ENCODE assay signal across 8 cellular contexts in genomic region chr1:27575861-27576331, GRCh38. TPM values are rescaled to one million over a fixed set of nuclear protein-coding genes. Genes with fewer than 3 reads are reported as not detected.
DNase-seq lines count a peak whose midpoint lies in the region; ATAC-seq and TF ChIP-seq lines count a peak whose summit lies in the region.

No MANE protein-coding gene starts in this region.

- H3K27me3 ChIP-seq in foreskin keratinocyte = no peaks in the 10 kb centered on the region

- H3K36me3 Mint-ChIP-seq in neural crest cell (ENCODE audit: low read depth) = no peaks in the 10 kb centered on the region

- H3K27ac ChIP-seq in foreskin keratinocyte = no peak overlapping the region

- H3K27me3 Mint-ChIP-seq in neural crest cell (ENCODE audit: low read depth) = peaks cover 16% of the 10 kb centered on the region

- ATAC-seq in foreskin keratinocyte (peak; percentile 37), GM18511 (IDR thresholded peaks at IDR 0.05; ENCODE audit: unreplicated experiment) (no peak), HG02623 (IDR thresholded peaks at IDR 0.05; ENCODE audit: unreplicated experiment) (no peak), HG02588 (IDR thresholded peaks at IDR 0.05; ENCODE audit: unreplicated experiment) (no peak)

- peaks cover 56% of the 10 kb centered on the region for H3K4me1 Mint-ChIP-seq in neural crest cell

- H3K4me1 ChIP-seq in foreskin keratinocyte = peaks cover 10% of the 10 kb centered on the region

- peak; percentile 42 for TF ChIP-seq CTCF in foreskin keratinocyte (conservative IDR thresholded peaks at IDR 0.05)
- no peak for TF ChIP-seq CTCF in neural crest cell (conservative IDR thresholded peaks at IDR 0.05)

- H3K27ac Mint-ChIP-seq in neural crest cell (ENCODE audit: unreplicated experiment) = no peak overlapping the region

- DNase-seq in SHP77 (lab: John Stamatoyannopoulos, UW) (peak; percentile 45 to 62), SHP77 treated with DMSO at 0.1 percent for 48 hours (lab: John Stamatoyannopoulos, UW) (no peak), RPMI8226 (peak; percentile 66), foreskin keratinocyte (peak in 1 of 2 donors; percentile 35), neural crest cell (ENCODE audit: low read depth, low spot score) (no peak)

- H3K4me3 Mint-ChIP-seq in neural crest cell = peak overlapping the region; percentile 47

- no peaks in the 10 kb centered on the region for H3K9me3 Mint-ChIP-seq in neural crest cell

RNA-seq across cellular contexts. Expression of gene AHDC1, which starts 28.0 kb away (rescaled TPM):
- total RNA-seq in foreskin keratinocyte (12.1 and 14.8 TPM in 2 replicates), neural crest cell (50.1 and 54.8 TPM in 2 replicates)
- 4.0 and 5.4 TPM in 2 replicates for polyA plus RNA-seq in foreskin keratinocyte

RNA-seq across cellular contexts. Expression of gene FGR, which starts 59.1 kb away (rescaled TPM):
- total RNA-seq in foreskin keratinocyte (not detected in 2 replicates), neural crest cell (not detected in 2 replicates)
- polyA plus RNA-seq in foreskin keratinocyte = 0.02 TPM in 1 of 2 replicates, not detected in the other

Comparison
In these comparisons a context has a peak if more than half of its experiments do, and no peak if none do; other contexts are left out.
1. DNase-seq: peak in SHP77 (2 of 2) and RPMI8226 (single experiment); none in SHP77 treated with DMSO at 0.1 percent for 48 hours (single experiment) and neural crest cell (single experiment).